In the genomic region with DNA sequence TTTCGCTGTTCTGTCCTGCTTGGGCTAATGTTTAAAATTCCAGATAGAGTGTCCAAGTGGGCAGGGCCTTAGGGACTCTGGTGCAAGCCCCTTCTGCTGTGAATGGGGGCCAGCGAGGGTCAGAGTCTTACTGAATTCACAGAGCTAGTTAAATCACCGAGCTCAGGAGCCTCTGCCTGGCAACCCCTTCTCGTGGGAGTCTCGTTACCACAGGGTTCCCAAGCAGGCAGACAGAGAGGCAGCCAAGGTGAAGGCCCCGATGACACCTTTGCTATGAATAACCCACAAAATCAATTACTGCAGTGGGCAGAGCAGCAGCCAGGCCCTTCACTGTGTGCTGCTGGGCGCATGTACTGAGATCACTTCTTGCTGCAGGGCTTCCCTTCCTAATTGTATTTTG, we compare ENCODE assay signal across 17 cellular contexts. TPM values are rescaled to one million over a fixed set of nuclear protein-coding genes. Genes with fewer than 3 reads are reported as not detected.
DNase-seq lines count a peak whose midpoint lies in the region; ATAC-seq and TF ChIP-seq lines count a peak whose summit lies in the region.
"Had no signal": no experiment of that assay in that cellular context is flagged by ENCODE, and none has a peak within 500 bp of the region (broad histone marks: within the 10 kb centered on the region; RNA-seq: fewer than 3 reads in every experiment).

No MANE protein-coding gene starts in this region.

- no peaks in the 10 kb centered on the region for H3K36me3 ChIP-seq in skeletal muscle tissue (ENCODE audit: control insufficient read depth in 3 of 3, insufficient read depth in 3 of 3, low read length in 3 of 3)

- peak overlapping the region; percentile 33 to 68 (median 40) for H3K9ac ChIP-seq in skeletal muscle tissue (ENCODE audit: low read depth in 1 of 3, low read length in 3 of 3)

- no peak for TF ChIP-seq CTCF in glutamatergic neuron (IDR thresholded peaks at IDR 0.05; ENCODE audit: partially characterized antibody, unreplicated experiment)
- TF ChIP-seq CTCF in HFFc6 (IDR thresholded peaks at IDR 0.05): no peak

- H3K4me1 Mint-ChIP-seq in glutamatergic neuron (ENCODE audit: low read depth, unreplicated experiment) (peaks cover 63% of the 10 kb centered on the region), HFFc6 (ENCODE audit: low read depth) (no peaks in the 10 kb centered on the region)
- H3K4me1 Mint-ChIP-seq: B cell had no signal

- H3K4me3 ChIP-seq in skeletal muscle tissue (ENCODE audit: low read length in 3 of 3): no peak overlapping the region
- H3K4me3 ChIP-seq: K562 had no signal

- DNase-seq in activated CD8-positive, alpha-beta memory T cell treated with anti-CD3 and anti-CD28 coated beads, Interleukin-2, amount 50 U/mL, for 48 hours: peak; percentile 28
- DNase-seq in activated CD8-positive, alpha-beta memory T cell treated with anti-CD3 and anti-CD28 coated beads, Interleukin-2, amount 50 U/mL, for 4 hours: no peak
- no peak for DNase-seq in glutamatergic neuron
- DNase-seq in left kidney (ENCODE audit: low read depth, low spot score): peak; percentile 88
- no peak for DNase-seq in HFFc6
- DNase-seq in activated CD4-positive, CD25-positive, alpha-beta regulatory T cell treated with anti-CD3 and anti-CD28 coated beads, Interleukin-2, amount 50 U/mL, for 72 hours: no peak
- DNase-seq: DMS 273 treated with DMSO at 0.1 percent for 48 hours, H9, NCI-H1092 treated with DMSO at 0.1 percent for 48 hours, NCI-H146, NCI-H2029 treated with DMSO at 0.1 percent for 48 hours had no signal

- no peak for ATAC-seq in GM21619 (IDR thresholded peaks at IDR 0.05; ENCODE audit: unreplicated experiment)
- ATAC-seq: K562 had no signal

- peaks cover 20% of the 10 kb centered on the region for H3K27me3 Mint-ChIP-seq in glutamatergic neuron (ENCODE audit: unreplicated experiment)
- H3K27me3 Mint-ChIP-seq in HFFc6 (ENCODE audit: insufficient read depth): peaks cover 18% of the 10 kb centered on the region
- H3K27me3 Mint-ChIP-seq: B cell had no signal

- H3K4me1 ChIP-seq in skeletal muscle tissue (ENCODE audit: control insufficient read depth in 3 of 3, insufficient read depth in 3 of 3, low read length in 3 of 3): peaks cover 29 to 43% (median 43%) of the 10 kb centered on the region in 3 donors

- H3K9me3 Mint-ChIP-seq in glutamatergic neuron (ENCODE audit: unreplicated experiment) (peaks cover 22% of the 10 kb centered on the region), HFFc6 (peaks cover 5% of the 10 kb centered on the region; the same call in 1 of the 2 replicates)

- H3K9me3 ChIP-seq in skeletal muscle tissue (ENCODE audit: control insufficient read depth in 3 of 3, low read length in 3 of 3): no peaks in the 10 kb centered on the region

- H3K36me3 Mint-ChIP-seq in glutamatergic neuron (ENCODE audit: unreplicated experiment): peaks cover 3% of the 10 kb centered on the region
- no peaks in the 10 kb centered on the region for H3K36me3 Mint-ChIP-seq in HFFc6 (ENCODE audit: low read depth)

- peak overlapping the region; percentile 89 for H3K27ac ChIP-seq in skeletal muscle tissue (ENCODE audit: low read depth, low read length)

- no peaks in the 10 kb centered on the region for H3K27me3 ChIP-seq in skeletal muscle tissue (ENCODE audit: control insufficient read depth in 3 of 3, insufficient read depth in 3 of 3, low read length in 3 of 3)

- peak overlapping the region; percentile 96 for H3K27ac Mint-ChIP-seq in glutamatergic neuron (ENCODE audit: unreplicated experiment)
- H3K27ac Mint-ChIP-seq in HFFc6: no peak overlapping the region
- H3K27ac Mint-ChIP-seq: B cell, H9 had no signal

- peak overlapping the region; percentile 76 for H3K4me3 Mint-ChIP-seq in glutamatergic neuron (ENCODE audit: unreplicated experiment)
- no peak overlapping the region for H3K4me3 Mint-ChIP-seq in HFFc6
- H3K4me3 Mint-ChIP-seq: B cell, H9 had no signal

RNA-seq across cellular contexts. Expression of gene SPSB4, which starts 56.9 kb away (rescaled TPM):
- total RNA-seq in glutamatergic neuron (ENCODE audit: unreplicated experiment) (98.4 TPM), skeletal muscle tissue (12.0 TPM)
- not detected for total RNA-seq in HFFc6 (2021; fragmentation: NEBNext Ultra II Directional; extraction: Animal tissue kit (Norgen Biotek cat#: 25700))
- total RNA-seq: B cell, K562, OCI-LY7, RPMI7951 had no signal

Comparison
In these comparisons a context has a peak if more than half of its experiments do, and no peak if none do; other contexts are left out.
1. DNase-seq: peak in activated CD8-positive, alpha-beta memory T cell treated with anti-CD3 and anti-CD28 coated beads, Interleukin-2, amount 50 U/mL, for 48 hours (single experiment) and left kidney (single experiment); none in activated CD8-positive, alpha-beta memory T cell treated with anti-CD3 and anti-CD28 coated beads, Interleukin-2, amount 50 U/mL, for 4 hours (single experiment), glutamatergic neuron (single experiment), HFFc6 (single experiment) and activated CD4-positive, CD25-positive, alpha-beta regulatory T cell treated with anti-CD3 and anti-CD28 coated beads, Interleukin-2, amount 50 U/mL, for 72 hours (single experiment).
2. RNA of gene SPSB4, which starts 56.9 kb away (total RNA-seq): 98.4 TPM in glutamatergic neuron (single experiment) and 12.0 TPM in skeletal muscle tissue (single experiment); not detected in HFFc6; every median in the first group is over 10 times any median in the second.